In the genomic region with DNA sequence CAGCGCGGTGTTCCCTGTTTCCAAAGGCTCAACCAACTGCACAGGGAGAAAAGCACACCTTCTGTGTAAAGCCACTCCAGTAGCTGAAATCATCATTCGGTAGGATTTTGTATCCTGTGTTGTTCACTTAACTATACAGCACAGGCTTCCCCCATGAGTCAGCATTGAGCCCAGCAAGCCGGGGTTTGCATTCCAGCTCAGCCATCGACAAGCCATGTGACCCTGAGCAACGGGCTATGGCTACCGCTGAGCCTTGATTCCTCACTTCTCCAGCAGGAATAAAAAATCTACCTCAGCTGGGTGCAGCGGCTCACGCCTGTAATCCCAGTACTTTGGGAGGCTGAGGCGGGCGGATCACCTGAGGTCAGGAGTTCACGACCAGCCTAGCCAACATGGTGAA, we compare ENCODE assay signal across 1 cellular context.
TF ChIP-seq lines count a peak whose summit lies in the region.

No MANE protein-coding gene starts in this region.

TF ChIP-seq in K562, 482 proteins besides CTCF, POLR2A, EP300 and RAD21 (continued from another document and continues in another):
- TF ChIP-seq, protein P1, sequence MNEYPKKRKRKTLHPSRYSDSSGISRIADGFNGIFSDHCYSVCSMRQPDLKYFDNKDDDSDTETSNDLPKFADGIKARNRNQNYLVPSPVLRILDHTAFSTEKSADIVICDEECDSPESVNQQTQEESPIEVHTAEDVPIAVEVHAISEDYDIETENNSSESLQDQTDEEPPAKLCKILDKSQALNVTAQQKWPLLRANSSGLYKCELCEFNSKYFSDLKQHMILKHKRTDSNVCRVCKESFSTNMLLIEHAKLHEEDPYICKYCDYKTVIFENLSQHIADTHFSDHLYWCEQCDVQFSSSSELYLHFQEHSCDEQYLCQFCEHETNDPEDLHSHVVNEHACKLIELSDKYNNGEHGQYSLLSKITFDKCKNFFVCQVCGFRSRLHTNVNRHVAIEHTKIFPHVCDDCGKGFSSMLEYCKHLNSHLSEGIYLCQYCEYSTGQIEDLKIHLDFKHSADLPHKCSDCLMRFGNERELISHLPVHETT (CRISPR knock-in tag; conservative IDR thresholded peaks at IDR 0.05 in 1 of 2, IDR thresholded peaks at IDR 0.05 in 1 of 2): no peak
- TF ChIP-seq, protein P2, sequence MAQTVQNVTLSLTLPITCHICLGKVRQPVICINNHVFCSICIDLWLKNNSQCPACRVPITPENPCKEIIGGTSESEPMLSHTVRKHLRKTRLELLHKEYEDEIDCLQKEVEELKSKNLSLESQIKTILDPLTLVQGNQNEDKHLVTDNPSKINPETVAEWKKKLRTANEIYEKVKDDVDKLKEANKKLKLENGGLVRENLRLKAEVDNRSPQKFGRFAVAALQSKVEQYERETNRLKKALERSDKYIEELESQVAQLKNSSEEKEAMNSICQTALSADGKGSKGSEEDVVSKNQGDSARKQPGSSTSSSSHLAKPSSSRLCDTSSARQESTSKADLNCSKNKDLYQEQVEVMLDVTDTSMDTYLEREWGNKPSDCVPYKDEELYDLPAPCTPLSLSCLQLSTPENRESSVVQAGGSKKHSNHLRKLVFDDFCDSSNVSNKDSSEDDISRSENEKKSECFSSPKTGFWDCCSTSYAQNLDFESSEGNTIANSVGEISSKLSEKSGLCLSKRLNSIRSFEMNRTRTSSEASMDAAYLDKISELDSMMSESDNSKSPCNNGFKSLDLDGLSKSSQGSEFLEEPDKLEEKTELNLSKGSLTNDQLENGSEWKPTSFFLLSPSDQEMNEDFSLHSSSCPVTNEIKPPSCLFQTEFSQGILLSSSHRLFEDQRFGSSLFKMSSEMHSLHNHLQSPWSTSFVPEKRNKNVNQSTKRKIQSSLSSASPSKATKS (CRISPR knock-in tag; IDR thresholded peaks at IDR 0.05): no peak
- TF ChIP-seq ZC3H11A (IDR thresholded peaks at IDR 0.05; ENCODE audit: low read depth, low read length) (no peak), FOSL1 (tag; conservative IDR thresholded peaks at IDR 0.05) (peak; percentile 59; the same call in 1 of the 2 replicates), ZNF444 (CRISPR knock-in tag; IDR thresholded peaks at IDR 0.05) (no peak), STAT5A (IDR thresholded peaks at IDR 0.05; ENCODE audit: borderline replicate concordance, low read length) (no peak), MYNN (IDR thresholded peaks at IDR 0.05) (no peak), MYNN (CRISPR knock-in tag; IDR thresholded peaks at IDR 0.05) (no peak), MAFF (IDR thresholded peaks at IDR 0.05; ENCODE audit: low read length) (peak; percentile 73), ZNF717 (CRISPR knock-in tag; IDR thresholded peaks at IDR 0.05) (no peak), RNF2 (IDR thresholded peaks at IDR 0.05) (no peak), HNRNPH1 (optimal IDR thresholded peaks at IDR 0.05; ENCODE audit: low read depth, low read length) (no peak), CCNT2 (IDR thresholded peaks at IDR 0.05; ENCODE audit: borderline replicate concordance, extremely low read depth, insufficient read length, low read depth, low read length) (no peak), ZNF785 (CRISPR knock-in tag; IDR thresholded peaks at IDR 0.05) (no peak), ATF7 (IDR thresholded peaks at IDR 0.05) (0 out of 2 replicates have a peak, but pooled peaks have one; percentile 16), ZNF124 (CRISPR knock-in tag; IDR thresholded peaks at IDR 0.05) (no peak), CAMTA2 (CRISPR knock-in tag; conservative IDR thresholded peaks at IDR 0.05) (no peak), RAD51 (IDR thresholded peaks at IDR 0.05; ENCODE audit: borderline replicate concordance, low read depth) (peak; percentile 69; the same call in 1 of the 2 replicates), TAF15 (IDR thresholded peaks at IDR 0.05; ENCODE audit: low read depth, low read length) (no peak), NCOA4 (IDR thresholded peaks at IDR 0.05; ENCODE audit: partially characterized antibody) (no peak), HMG20B (CRISPR knock-in tag; IDR thresholded peaks at IDR 0.05) (no peak), DIDO1 (tag; IDR thresholded peaks at IDR 0.05; ENCODE audit: low read depth) (no peak), ETV1 (tag; conservative IDR thresholded peaks at IDR 0.05; ENCODE audit: low read depth) (peak; percentile 38; the same call in 1 of the 2 replicates), CBFA2T3 (IDR thresholded peaks at IDR 0.05) (no peak), FOXJ2 (tag; IDR thresholded peaks at IDR 0.05) (no peak), RBM15 (IDR thresholded peaks at IDR 0.05; ENCODE audit: insufficient read depth, low read length) (no peak), ZNF668 (CRISPR knock-in tag; IDR thresholded peaks at IDR 0.05) (no peak), TEAD2 (tag; IDR thresholded peaks at IDR 0.05) (peak; percentile 60; the same call in 1 of the 2 replicates), YY1 (IDR thresholded peaks at IDR 0.05; ENCODE audit: borderline replicate concordance in 1 of 3, control insufficient read depth in 1 of 3, extremely low read depth in 1 of 3, insufficient read depth in 3 of 3, insufficient read length in 1 of 3, insufficient replicate concordance in 2 of 3, low read depth in 1 of 3, low read length in 2 of 3) (peak in 1 of 3 experiments; percentile 19)
- TF ChIP-seq, protein P3, sequence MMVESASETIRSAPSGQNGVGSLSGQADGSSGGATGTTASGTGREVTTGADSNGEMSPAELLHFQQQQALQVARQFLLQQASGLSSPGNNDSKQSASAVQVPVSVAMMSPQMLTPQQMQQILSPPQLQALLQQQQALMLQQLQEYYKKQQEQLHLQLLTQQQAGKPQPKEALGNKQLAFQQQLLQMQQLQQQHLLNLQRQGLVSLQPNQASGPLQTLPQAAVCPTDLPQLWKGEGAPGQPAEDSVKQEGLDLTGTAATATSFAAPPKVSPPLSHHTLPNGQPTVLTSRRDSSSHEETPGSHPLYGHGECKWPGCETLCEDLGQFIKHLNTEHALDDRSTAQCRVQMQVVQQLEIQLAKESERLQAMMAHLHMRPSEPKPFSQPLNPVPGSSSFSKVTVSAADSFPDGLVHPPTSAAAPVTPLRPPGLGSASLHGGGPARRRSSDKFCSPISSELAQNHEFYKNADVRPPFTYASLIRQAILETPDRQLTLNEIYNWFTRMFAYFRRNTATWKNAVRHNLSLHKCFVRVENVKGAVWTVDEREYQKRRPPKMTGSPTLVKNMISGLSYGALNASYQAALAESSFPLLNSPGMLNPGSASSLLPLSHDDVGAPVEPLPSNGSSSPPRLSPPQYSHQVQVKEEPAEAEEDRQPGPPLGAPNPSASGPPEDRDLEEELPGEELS (CRISPR knock-in tag; IDR thresholded peaks at IDR 0.05; ENCODE audit: borderline replicate concordance): no peak
- TF ChIP-seq, protein P4, sequence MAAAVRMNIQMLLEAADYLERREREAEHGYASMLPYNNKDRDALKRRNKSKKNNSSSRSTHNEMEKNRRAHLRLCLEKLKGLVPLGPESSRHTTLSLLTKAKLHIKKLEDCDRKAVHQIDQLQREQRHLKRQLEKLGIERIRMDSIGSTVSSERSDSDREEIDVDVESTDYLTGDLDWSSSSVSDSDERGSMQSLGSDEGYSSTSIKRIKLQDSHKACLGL (CRISPR knock-in tag; IDR thresholded peaks at IDR 0.05; ENCODE audit: borderline replicate concordance, poor library complexity, severe bottlenecking): no peak
- TF ChIP-seq, protein P5, sequence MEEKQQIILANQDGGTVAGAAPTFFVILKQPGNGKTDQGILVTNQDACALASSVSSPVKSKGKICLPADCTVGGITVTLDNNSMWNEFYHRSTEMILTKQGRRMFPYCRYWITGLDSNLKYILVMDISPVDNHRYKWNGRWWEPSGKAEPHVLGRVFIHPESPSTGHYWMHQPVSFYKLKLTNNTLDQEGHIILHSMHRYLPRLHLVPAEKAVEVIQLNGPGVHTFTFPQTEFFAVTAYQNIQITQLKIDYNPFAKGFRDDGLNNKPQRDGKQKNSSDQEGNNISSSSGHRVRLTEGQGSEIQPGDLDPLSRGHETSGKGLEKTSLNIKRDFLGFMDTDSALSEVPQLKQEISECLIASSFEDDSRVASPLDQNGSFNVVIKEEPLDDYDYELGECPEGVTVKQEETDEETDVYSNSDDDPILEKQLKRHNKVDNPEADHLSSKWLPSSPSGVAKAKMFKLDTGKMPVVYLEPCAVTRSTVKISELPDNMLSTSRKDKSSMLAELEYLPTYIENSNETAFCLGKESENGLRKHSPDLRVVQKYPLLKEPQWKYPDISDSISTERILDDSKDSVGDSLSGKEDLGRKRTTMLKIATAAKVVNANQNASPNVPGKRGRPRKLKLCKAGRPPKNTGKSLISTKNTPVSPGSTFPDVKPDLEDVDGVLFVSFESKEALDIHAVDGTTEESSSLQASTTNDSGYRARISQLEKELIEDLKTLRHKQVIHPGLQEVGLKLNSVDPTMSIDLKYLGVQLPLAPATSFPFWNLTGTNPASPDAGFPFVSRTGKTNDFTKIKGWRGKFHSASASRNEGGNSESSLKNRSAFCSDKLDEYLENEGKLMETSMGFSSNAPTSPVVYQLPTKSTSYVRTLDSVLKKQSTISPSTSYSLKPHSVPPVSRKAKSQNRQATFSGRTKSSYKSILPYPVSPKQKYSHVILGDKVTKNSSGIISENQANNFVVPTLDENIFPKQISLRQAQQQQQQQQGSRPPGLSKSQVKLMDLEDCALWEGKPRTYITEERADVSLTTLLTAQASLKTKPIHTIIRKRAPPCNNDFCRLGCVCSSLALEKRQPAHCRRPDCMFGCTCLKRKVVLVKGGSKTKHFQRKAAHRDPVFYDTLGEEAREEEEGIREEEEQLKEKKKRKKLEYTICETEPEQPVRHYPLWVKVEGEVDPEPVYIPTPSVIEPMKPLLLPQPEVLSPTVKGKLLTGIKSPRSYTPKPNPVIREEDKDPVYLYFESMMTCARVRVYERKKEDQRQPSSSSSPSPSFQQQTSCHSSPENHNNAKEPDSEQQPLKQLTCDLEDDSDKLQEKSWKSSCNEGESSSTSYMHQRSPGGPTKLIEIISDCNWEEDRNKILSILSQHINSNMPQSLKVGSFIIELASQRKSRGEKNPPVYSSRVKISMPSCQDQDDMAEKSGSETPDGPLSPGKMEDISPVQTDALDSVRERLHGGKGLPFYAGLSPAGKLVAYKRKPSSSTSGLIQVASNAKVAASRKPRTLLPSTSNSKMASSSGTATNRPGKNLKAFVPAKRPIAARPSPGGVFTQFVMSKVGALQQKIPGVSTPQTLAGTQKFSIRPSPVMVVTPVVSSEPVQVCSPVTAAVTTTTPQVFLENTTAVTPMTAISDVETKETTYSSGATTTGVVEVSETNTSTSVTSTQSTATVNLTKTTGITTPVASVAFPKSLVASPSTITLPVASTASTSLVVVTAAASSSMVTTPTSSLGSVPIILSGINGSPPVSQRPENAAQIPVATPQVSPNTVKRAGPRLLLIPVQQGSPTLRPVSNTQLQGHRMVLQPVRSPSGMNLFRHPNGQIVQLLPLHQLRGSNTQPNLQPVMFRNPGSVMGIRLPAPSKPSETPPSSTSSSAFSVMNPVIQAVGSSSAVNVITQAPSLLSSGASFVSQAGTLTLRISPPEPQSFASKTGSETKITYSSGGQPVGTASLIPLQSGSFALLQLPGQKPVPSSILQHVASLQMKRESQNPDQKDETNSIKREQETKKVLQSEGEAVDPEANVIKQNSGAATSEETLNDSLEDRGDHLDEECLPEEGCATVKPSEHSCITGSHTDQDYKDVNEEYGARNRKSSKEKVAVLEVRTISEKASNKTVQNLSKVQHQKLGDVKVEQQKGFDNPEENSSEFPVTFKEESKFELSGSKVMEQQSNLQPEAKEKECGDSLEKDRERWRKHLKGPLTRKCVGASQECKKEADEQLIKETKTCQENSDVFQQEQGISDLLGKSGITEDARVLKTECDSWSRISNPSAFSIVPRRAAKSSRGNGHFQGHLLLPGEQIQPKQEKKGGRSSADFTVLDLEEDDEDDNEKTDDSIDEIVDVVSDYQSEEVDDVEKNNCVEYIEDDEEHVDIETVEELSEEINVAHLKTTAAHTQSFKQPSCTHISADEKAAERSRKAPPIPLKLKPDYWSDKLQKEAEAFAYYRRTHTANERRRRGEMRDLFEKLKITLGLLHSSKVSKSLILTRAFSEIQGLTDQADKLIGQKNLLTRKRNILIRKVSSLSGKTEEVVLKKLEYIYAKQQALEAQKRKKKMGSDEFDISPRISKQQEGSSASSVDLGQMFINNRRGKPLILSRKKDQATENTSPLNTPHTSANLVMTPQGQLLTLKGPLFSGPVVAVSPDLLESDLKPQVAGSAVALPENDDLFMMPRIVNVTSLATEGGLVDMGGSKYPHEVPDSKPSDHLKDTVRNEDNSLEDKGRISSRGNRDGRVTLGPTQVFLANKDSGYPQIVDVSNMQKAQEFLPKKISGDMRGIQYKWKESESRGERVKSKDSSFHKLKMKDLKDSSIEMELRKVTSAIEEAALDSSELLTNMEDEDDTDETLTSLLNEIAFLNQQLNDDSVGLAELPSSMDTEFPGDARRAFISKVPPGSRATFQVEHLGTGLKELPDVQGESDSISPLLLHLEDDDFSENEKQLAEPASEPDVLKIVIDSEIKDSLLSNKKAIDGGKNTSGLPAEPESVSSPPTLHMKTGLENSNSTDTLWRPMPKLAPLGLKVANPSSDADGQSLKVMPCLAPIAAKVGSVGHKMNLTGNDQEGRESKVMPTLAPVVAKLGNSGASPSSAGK (IDR thresholded peaks at IDR 0.05): peak; percentile 57
- TF ChIP-seq, protein P6, sequence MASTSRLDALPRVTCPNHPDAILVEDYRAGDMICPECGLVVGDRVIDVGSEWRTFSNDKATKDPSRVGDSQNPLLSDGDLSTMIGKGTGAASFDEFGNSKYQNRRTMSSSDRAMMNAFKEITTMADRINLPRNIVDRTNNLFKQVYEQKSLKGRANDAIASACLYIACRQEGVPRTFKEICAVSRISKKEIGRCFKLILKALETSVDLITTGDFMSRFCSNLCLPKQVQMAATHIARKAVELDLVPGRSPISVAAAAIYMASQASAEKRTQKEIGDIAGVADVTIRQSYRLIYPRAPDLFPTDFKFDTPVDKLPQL (IDR thresholded peaks at IDR 0.05; ENCODE audit: extremely low read depth, insufficient read length): no peak
- TF ChIP-seq, protein P7, sequence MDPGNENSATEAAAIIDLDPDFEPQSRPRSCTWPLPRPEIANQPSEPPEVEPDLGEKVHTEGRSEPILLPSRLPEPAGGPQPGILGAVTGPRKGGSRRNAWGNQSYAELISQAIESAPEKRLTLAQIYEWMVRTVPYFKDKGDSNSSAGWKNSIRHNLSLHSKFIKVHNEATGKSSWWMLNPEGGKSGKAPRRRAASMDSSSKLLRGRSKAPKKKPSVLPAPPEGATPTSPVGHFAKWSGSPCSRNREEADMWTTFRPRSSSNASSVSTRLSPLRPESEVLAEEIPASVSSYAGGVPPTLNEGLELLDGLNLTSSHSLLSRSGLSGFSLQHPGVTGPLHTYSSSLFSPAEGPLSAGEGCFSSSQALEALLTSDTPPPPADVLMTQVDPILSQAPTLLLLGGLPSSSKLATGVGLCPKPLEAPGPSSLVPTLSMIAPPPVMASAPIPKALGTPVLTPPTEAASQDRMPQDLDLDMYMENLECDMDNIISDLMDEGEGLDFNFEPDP (CRISPR knock-in tag; IDR thresholded peaks at IDR 0.05): no peak
- TF ChIP-seq, protein P8, sequence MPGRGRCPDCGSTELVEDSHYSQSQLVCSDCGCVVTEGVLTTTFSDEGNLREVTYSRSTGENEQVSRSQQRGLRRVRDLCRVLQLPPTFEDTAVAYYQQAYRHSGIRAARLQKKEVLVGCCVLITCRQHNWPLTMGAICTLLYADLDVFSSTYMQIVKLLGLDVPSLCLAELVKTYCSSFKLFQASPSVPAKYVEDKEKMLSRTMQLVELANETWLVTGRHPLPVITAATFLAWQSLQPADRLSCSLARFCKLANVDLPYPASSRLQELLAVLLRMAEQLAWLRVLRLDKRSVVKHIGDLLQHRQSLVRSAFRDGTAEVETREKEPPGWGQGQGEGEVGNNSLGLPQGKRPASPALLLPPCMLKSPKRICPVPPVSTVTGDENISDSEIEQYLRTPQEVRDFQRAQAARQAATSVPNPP (IDR thresholded peaks at IDR 0.05; ENCODE audit: borderline replicate concordance, insufficient read depth, insufficient read length): no peak
- TF ChIP-seq, protein P9, sequence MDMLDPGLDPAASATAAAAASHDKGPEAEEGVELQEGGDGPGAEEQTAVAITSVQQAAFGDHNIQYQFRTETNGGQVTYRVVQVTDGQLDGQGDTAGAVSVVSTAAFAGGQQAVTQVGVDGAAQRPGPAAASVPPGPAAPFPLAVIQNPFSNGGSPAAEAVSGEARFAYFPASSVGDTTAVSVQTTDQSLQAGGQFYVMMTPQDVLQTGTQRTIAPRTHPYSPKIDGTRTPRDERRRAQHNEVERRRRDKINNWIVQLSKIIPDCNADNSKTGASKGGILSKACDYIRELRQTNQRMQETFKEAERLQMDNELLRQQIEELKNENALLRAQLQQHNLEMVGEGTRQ (CRISPR knock-in tag; IDR thresholded peaks at IDR 0.05): peak; percentile 72
